10 cellular contexts compared by ENCODE assay signal in the genomic region with DNA sequence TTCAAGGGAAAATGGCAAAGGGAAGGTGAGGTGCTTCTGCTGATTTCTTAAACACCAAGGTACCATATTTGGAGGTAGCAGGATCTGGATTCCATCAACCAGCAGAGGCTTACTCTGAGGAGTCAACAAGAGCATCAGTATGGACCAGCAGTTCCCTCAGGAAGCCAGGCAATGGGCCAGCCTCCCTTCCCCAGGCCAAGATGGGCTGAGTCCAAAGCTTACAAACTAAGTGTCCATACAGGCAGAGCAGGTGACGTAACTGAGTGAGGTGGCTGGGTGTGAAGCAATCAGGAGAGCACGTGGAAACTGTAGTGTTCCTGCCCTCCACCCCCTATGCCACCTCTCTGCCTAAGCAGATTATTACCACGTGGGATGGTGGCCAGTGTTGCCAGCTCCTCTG.
DNase-seq lines count a peak whose midpoint lies in the region; ATAC-seq and TF ChIP-seq lines count a peak whose summit lies in the region.
"Had no signal": no experiment of that assay in that cellular context is flagged by ENCODE, and none has a peak within 500 bp of the region (broad histone marks: within the 10 kb centered on the region; RNA-seq: fewer than 3 reads in every experiment).

No MANE protein-coding gene starts in this region.

- no peaks in the 10 kb centered on the region for H3K36me3 ChIP-seq in sigmoid colon

- no peaks in the 10 kb centered on the region for H3K27me3 ChIP-seq in sigmoid colon

- TF ChIP-seq EP300 in sigmoid colon (IDR thresholded peaks at IDR 0.05) = peak; percentile 51 to 93 (median 73)

- peak overlapping the region in 3 of 4 donors; percentile 74 to 85 (median 77) for H3K27ac ChIP-seq in sigmoid colon

- WGBS in sigmoid colon, 2 donors = 40 to 64% methylated on average over 3 of the region's 3 CpGs

- TF ChIP-seq POLR2A in sigmoid colon (IDR thresholded peaks at IDR 0.05) = no peak

- TF ChIP-seq CTCF in sigmoid colon (IDR thresholded peaks at IDR 0.05) = no peak

- DNase-seq in H4 (ENCODE audit: low spot score) (peak; percentile 27), amygdala (lab: John Stamatoyannopoulos, UW) (peak in 33 of 56 donors; percentile 1 to 64 (median 13)), islet precursor cell (peak; percentile 50), sigmoid colon (peak; percentile 98), dermis blood vessel endothelial cell (no peak), NCI-H2107 treated with DMSO at 0.1 percent for 48 hours (lab: John Stamatoyannopoulos, UW; ENCODE audit: unreplicated experiment) (no peak), hepatic stellate cell (ENCODE audit: low spot score) (no peak)
- DNase-seq: effector memory CD4-positive, alpha-beta T cell had no signal

- H3K4me1 ChIP-seq in sigmoid colon = peaks cover 0 to 49% (median 15%) of the 10 kb centered on the region in 4 donors

- intact Hi-C loops in sigmoid colon (cut with DNase I) = loop anchor here (5.0 kb wide), 1 partner anchor 64 kb away; no protein-coding TSS in a partner anchor

- H3K9me3 ChIP-seq in sigmoid colon = no peaks in the 10 kb centered on the region

- no peak overlapping the region for H3K4me3 ChIP-seq in sigmoid colon

- ATAC-seq in HG03460 (IDR thresholded peaks at IDR 0.05; ENCODE audit: unreplicated experiment) = no peak
- ATAC-seq: HCT116 had no signal

Comparison
In these comparisons a context has a peak if more than half of its experiments do, and no peak if none do; other contexts are left out.
1. DNase-seq: peak in H4 (single experiment), amygdala (33 of 56), islet precursor cell (single experiment) and sigmoid colon (single experiment); none in dermis blood vessel endothelial cell (single experiment), NCI-H2107 treated with DMSO at 0.1 percent for 48 hours (single experiment) and hepatic stellate cell (single experiment).